In the genomic region with DNA sequence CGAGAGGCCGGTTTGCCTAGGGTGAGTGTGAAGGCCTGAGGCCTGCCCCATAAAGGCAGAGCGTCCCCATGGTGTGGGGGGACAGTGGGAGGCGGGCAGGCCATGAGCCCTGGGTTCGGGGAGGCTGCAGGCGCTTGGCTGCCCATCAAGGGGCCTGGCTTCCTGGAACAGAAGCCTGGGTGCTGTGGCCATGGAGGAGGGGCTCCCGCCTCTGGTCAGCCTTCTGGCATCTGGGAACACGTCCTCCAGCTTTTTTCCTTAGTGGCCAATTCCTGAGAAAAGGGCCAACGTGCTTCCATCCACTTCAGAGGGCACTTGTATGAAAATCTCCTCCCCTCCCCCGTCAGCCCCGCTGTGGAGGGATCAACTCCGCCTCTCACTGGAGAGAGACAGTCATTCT, we compare ENCODE assay signal across 19 cellular contexts. TPM values are rescaled to one million over a fixed set of nuclear protein-coding genes. Genes with fewer than 3 reads are reported as not detected.
A peak's percentile ranks its signal among the peaks of the same experiment; 100 is the strongest.
DNase-seq lines count a peak whose midpoint lies in the region; ATAC-seq, FAIRE-seq and TF ChIP-seq lines count a peak whose summit lies in the region.
"Had no signal": no experiment of that assay in that cellular context is flagged by ENCODE, and none has a peak within 500 bp of the region (broad histone marks: within the 10 kb centered on the region; RNA-seq: fewer than 3 reads in every experiment).

No MANE protein-coding gene starts in this region.

- 83% methylated on average over 12 of the region's 12 CpGs for WGBS in hepatocyte (ENCODE audit: low lambda C conversion rate, missing lambda C conversion rate)
- WGBS in pancreas, 2 donors, result 78 to 87% methylated on average over 12 of the region's 12 CpGs
- 40 to 53% methylated on average over 10 to 12 of the region's 12 CpGs for WGBS in tibial nerve, 2 donors

- FAIRE-seq in pancreas (lab: Jason Lieb, UNC), result no peak
- FAIRE-seq: GM18507 had no signal

- no peaks in the 10 kb centered on the region for H3K27me3 Mint-ChIP-seq in brain
- H3K27me3 Mint-ChIP-seq: activated naive CD8-positive, alpha-beta T cell treated with anti-CD3 and anti-CD28 coated beads, Interleukin-2, amount 10 ng/mL, durations not matched to agents 7 days and 5 days had no signal

- peak in 1 of 4 donors; percentile 4 for ATAC-seq in pancreas
- ATAC-seq: activated CD8-positive, alpha-beta T cell treated with anti-CD3 and anti-CD28 coated beads, Interleukin-2, amount 10 ng/mL, durations not matched to agents 7 days and 5 days; left lobe of liver; naive thymus-derived CD4-positive, alpha-beta T cell had no signal

- peak overlapping the region; percentile 26 for H3K27ac ChIP-seq in hepatocyte
- peak overlapping the region; percentile 11 to 35 (median 24) for H3K27ac ChIP-seq in pancreas
- peak overlapping the region; percentile 58 to 94 (median 87) for H3K27ac ChIP-seq in tibial nerve
- H3K27ac ChIP-seq: BLaER1, KMS-11 had no signal

- TF ChIP-seq POLR2A in tibial nerve (IDR thresholded peaks at IDR 0.05), result no peak

- H4K20me1 ChIP-seq in hepatocyte (ENCODE audit: insufficient read depth, poor library complexity, severe bottlenecking), result no peaks in the 10 kb centered on the region
- H4K20me1 ChIP-seq: BLaER1 had no signal

- no peak for DNase-seq in hepatocyte (ENCODE audit: low spot score)
- no peak for DNase-seq in pancreas
- DNase-seq in tibial nerve (ENCODE audit: low spot score in 2 of 2), result no peak
- DNase-seq in AML-193 (lab: John Stamatoyannopoulos, UW), result no peak
- no peak for DNase-seq in mucosa of gallbladder (ENCODE audit: low spot score)
- DNase-seq in HuH-7 (ENCODE audit: low spot score), result no peak
- no peak for DNase-seq in dermis blood vessel endothelial cell
- DNase-seq: activated CD8-positive, alpha-beta T cell treated with anti-CD3 and anti-CD28 coated beads, Interleukin-2, amount 10 ng/mL, durations not matched to agents 7 days and 5 days; activated naive CD8-positive, alpha-beta T cell treated with anti-CD3 and anti-CD28 coated beads, Interleukin-2, amount 10 ng/mL, durations not matched to agents 7 days and 5 days; cerebellar nuclear complex; naive thymus-derived CD4-positive, alpha-beta T cell; NCI-H2081 treated with DMSO at 0.1 percent for 48 hours; NCI-H510A had no signal

- H3K36me3 Mint-ChIP-seq in brain, result no peaks in the 10 kb centered on the region
- H3K36me3 Mint-ChIP-seq: activated naive CD8-positive, alpha-beta T cell treated with anti-CD3 and anti-CD28 coated beads, Interleukin-2, amount 10 ng/mL, durations not matched to agents 7 days and 5 days; naive thymus-derived CD4-positive, alpha-beta T cell had no signal

- peaks cover 22% of the 10 kb centered on the region for H3K4me1 ChIP-seq in hepatocyte (ENCODE audit: insufficient read depth)
- H3K4me1 ChIP-seq in pancreas, result peaks cover 27 to 32% (median 31%) of the 10 kb centered on the region in 3 donors
- H3K4me1 ChIP-seq in tibial nerve, result peaks cover 0 to 99% (median 45%) of the 10 kb centered on the region in 4 donors
- H3K4me1 ChIP-seq: HAP-1 had no signal

- no peaks in the 10 kb centered on the region for H3K79me2 ChIP-seq in hepatocyte

- H3K36me3 ChIP-seq in hepatocyte (replicated peaks; ENCODE audit: insufficient read depth, low read depth), result no peaks in the 10 kb centered on the region
- no peaks in the 10 kb centered on the region for H3K36me3 ChIP-seq in pancreas
- H3K36me3 ChIP-seq in tibial nerve, result no peaks in the 10 kb centered on the region
- H3K36me3 ChIP-seq: BLaER1, HAP-1 had no signal

- H3K9me3 ChIP-seq in hepatocyte (ENCODE audit: low read depth) (no peaks in the 10 kb centered on the region), pancreas (no peaks in the 10 kb centered on the region), tibial nerve (no peaks in the 10 kb centered on the region)
- H3K9me3 ChIP-seq: BLaER1, HAP-1 had no signal

- TF ChIP-seq CTCF in brain (conservative IDR thresholded peaks at IDR 0.05) (no peak), hepatocyte (IDR thresholded peaks at IDR 0.05; ENCODE audit: poor library complexity) (no peak), pancreas (IDR thresholded peaks at IDR 0.05) (no peak), tibial nerve (IDR thresholded peaks at IDR 0.05) (no peak)

- no peak overlapping the region for H3K4me2 ChIP-seq in hepatocyte
- H3K4me2 ChIP-seq: BLaER1, KMS-11 had no signal

- H3K4me3 ChIP-seq in hepatocyte (no peak overlapping the region), pancreas (no peak overlapping the region), tibial nerve (peak overlapping the region in 2 of 4 donors; percentile 2 to 8)
- H3K4me3 ChIP-seq: BLaER1, HAP-1 had no signal

- no peaks in the 10 kb centered on the region for H3K9me2 ChIP-seq in hepatocyte (replicated peaks; ENCODE audit: insufficient read depth)

- H3K4me3 Mint-ChIP-seq in brain, result peak overlapping the region in 2 of 5 experiments; percentile 37 to 70
- H3K4me3 Mint-ChIP-seq: activated CD8-positive, alpha-beta T cell treated with anti-CD3 and anti-CD28 coated beads, Interleukin-2, amount 10 ng/mL, durations not matched to agents 7 days and 5 days; activated naive CD8-positive, alpha-beta T cell treated with anti-CD3 and anti-CD28 coated beads, Interleukin-2, amount 10 ng/mL, durations not matched to agents 7 days and 5 days; naive thymus-derived CD4-positive, alpha-beta T cell had no signal

- peak overlapping the region; percentile 76 to 96 (median 93) for H3K27ac Mint-ChIP-seq in brain
- H3K27ac Mint-ChIP-seq: activated CD8-positive, alpha-beta T cell treated with anti-CD3 and anti-CD28 coated beads, Interleukin-2, amount 10 ng/mL, durations not matched to agents 7 days and 5 days; activated naive CD8-positive, alpha-beta T cell treated with anti-CD3 and anti-CD28 coated beads, Interleukin-2, amount 10 ng/mL, durations not matched to agents 7 days and 5 days; naive thymus-derived CD4-positive, alpha-beta T cell had no signal

- H3K4me1 Mint-ChIP-seq in brain, result peaks cover 98% of the 10 kb centered on the region
- H3K4me1 Mint-ChIP-seq: activated naive CD8-positive, alpha-beta T cell treated with anti-CD3 and anti-CD28 coated beads, Interleukin-2, amount 10 ng/mL, durations not matched to agents 7 days and 5 days had no signal

- intact Hi-C loops in pancreas (cut with DNase I), result no loop called here

- peak in 1 of 2 donors; percentile 35 for TF ChIP-seq EP300 in tibial nerve (IDR thresholded peaks at IDR 0.05)

- H3K27me3 ChIP-seq in hepatocyte, result no peaks in the 10 kb centered on the region
- H3K27me3 ChIP-seq in pancreas, result no peaks in the 10 kb centered on the region
- H3K27me3 ChIP-seq in tibial nerve, result no peaks in the 10 kb centered on the region

- H2AFZ ChIP-seq in hepatocyte, result no peak overlapping the region

- H3K9me3 Mint-ChIP-seq in brain, result peaks cover 0 to 3% (median 0%) of the 10 kb centered on the region in 5 experiments
- H3K9me3 Mint-ChIP-seq: activated naive CD8-positive, alpha-beta T cell treated with anti-CD3 and anti-CD28 coated beads, Interleukin-2, amount 10 ng/mL, durations not matched to agents 7 days and 5 days; naive thymus-derived CD4-positive, alpha-beta T cell had no signal

RNA-seq across cellular contexts. Expression of a gene that starts 58.7 kb away (rescaled TPM):
- polyA plus RNA-seq in brain (ENCODE audit: insufficient read depth, low read depth, low replicate concordance) (2.4 TPM), hepatocyte (7.7 and 8.1 TPM in 2 replicates), pancreas (10 to 100 TPM in 1 of 2 donors, 1 to 10 TPM in 1; 6.6 to 19.2 TPM)
- total RNA-seq in hepatocyte (3.9 and 9.9 TPM in 2 replicates), pancreas (10 to 100 TPM; 10.7 to 19.1 (median 14.9) TPM), tibial nerve (10 to 100 TPM in 3 of 4 donors, 1 to 10 TPM in 1; 5.9 to 41.7 (median 11.2) TPM), mucosa of gallbladder (29.3 TPM), dermis blood vessel endothelial cell (not detected in 2 replicates)
- total RNA-seq: activated naive CD8-positive, alpha-beta T cell treated with anti-CD3 and anti-CD28 coated beads, Interleukin-2, amount 10 ng/mL, durations not matched to agents 7 days and 5 days had no signal
- polyA plus RNA-seq: naive thymus-derived CD4-positive, alpha-beta T cell had no signal

Comparison
In these comparisons a context has a peak if more than half of its experiments do, and no peak if none do; other contexts are left out.
1. H3K27ac ChIP-seq: peak in every context shown above with its lines; median percentile 87 in tibial nerve; 26 in hepatocyte; 24 in pancreas.